ENCODE assay signal across 27 cellular contexts in genomic region chr13:109476001-109476400, GRCh38.
"Had no signal": no experiment of that assay in that cellular context is flagged by ENCODE, and none has a peak within 500 bp of the region (broad histone marks: within the 10 kb centered on the region; RNA-seq: fewer than 3 reads in every experiment).

No MANE protein-coding gene starts in this region.

- H3K9me3 ChIP-seq: esophagus squamous epithelium, left lung, lower lobe of right lung, thoracic aorta, vagina had no signal

- H3K4me3 ChIP-seq: esophagus squamous epithelium, left lung, lower lobe of right lung, skin epidermis, thoracic aorta, vagina had no signal

- H3K36me3 ChIP-seq: esophagus squamous epithelium, left lung, lower lobe of right lung, thoracic aorta, vagina had no signal

- H3K4me1 ChIP-seq: esophagus squamous epithelium, left lung, lower lobe of right lung, vagina had no signal

- ATAC-seq: activated CD8-positive, alpha-beta T cell treated with anti-CD3 and anti-CD28 coated beads for 36 hours; activated T-cell treated with anti-CD3 and anti-CD28 coated beads, Interleukin-2, amount 50 U/mL, for 4 hours; activated T-helper 17 cell treated with anti-CD3 and anti-CD28 coated beads, Interleukin-2, amount 50 U/mL, for 72 hours; left lung; lower lobe of right lung; naive thymus-derived CD8-positive, alpha-beta T cell; sciatic nerve; stimulated activated naive CD8-positive, alpha-beta T cell treated with anti-CD3 and anti-CD28 coated beads, Interleukin-15, Interleukin-2, amounts not matched to agents 100 U/mL and 50 U/mL, for 24 hours had no signal

- H3K4me3 Mint-ChIP-seq: activated B cell treated with CpG ODN at 0.5 μM for 24 hours; activated CD8-positive, alpha-beta T cell treated with anti-CD3 and anti-CD28 coated beads for 36 hours; activated T-cell treated with anti-CD3 and anti-CD28 coated beads, Interleukin-2, amount 50 U/mL, for 4 hours; activated T-helper 17 cell treated with anti-CD3 and anti-CD28 coated beads, Interleukin-2, amount 50 U/mL, for 72 hours; endodermal cell; naive thymus-derived CD8-positive, alpha-beta T cell; T-helper 2 cell treated with Interferon-gamma antibody and Interleukin-4, amounts not matched to agents 5 μg/mL and 100 μg/mL, for 36 hours; type B pancreatic cell had no signal

- H3K9me3 Mint-ChIP-seq: activated B cell treated with CpG ODN at 0.5 μM for 24 hours; activated CD8-positive, alpha-beta T cell treated with anti-CD3 and anti-CD28 coated beads for 36 hours; activated T-cell treated with anti-CD3 and anti-CD28 coated beads, Interleukin-2, amount 50 U/mL, for 4 hours; activated T-helper 17 cell treated with anti-CD3 and anti-CD28 coated beads, Interleukin-2, amount 50 U/mL, for 72 hours; endodermal cell; naive thymus-derived CD8-positive, alpha-beta T cell; T-helper 2 cell treated with Interferon-gamma antibody and Interleukin-4, amounts not matched to agents 5 μg/mL and 100 μg/mL, for 36 hours; type B pancreatic cell had no signal

- H3K27me3 Mint-ChIP-seq: activated B cell treated with CpG ODN at 0.5 μM for 24 hours; activated CD8-positive, alpha-beta T cell treated with anti-CD3 and anti-CD28 coated beads for 36 hours; type B pancreatic cell had no signal

- H3K4me1 Mint-ChIP-seq: activated B cell treated with CpG ODN at 0.5 μM for 24 hours; activated T-helper 17 cell treated with anti-CD3 and anti-CD28 coated beads, Interleukin-2, amount 50 U/mL, for 72 hours; endodermal cell had no signal

- H3K27me3 ChIP-seq: esophagus squamous epithelium, left lung, vagina had no signal

- H3K36me3 Mint-ChIP-seq: naive thymus-derived CD8-positive, alpha-beta T cell; type B pancreatic cell had no signal

- DNase-seq: activated B cell treated with CpG ODN at 0.5 μM for 24 hours; activated CD4-positive, alpha-beta T cell treated with anti-CD3 and anti-CD28 coated beads, Interleukin-2, amount 50 U/mL, for 1 hour; activated CD8-positive, alpha-beta T cell treated with anti-CD3 and anti-CD28 coated beads for 36 hours; activated gamma-delta T cell treated with Interleukin-2 at 50 U/mL for 16 hours; activated naive CD4-positive, alpha-beta T cell treated with anti-CD3 and anti-CD28 coated beads, Interleukin-2, amount 50 U/mL, for 16 hours; activated T-cell treated with anti-CD3 and anti-CD28 coated beads, Interleukin-2, amount 50 U/mL, for 4 hours; amygdala; caudate nucleus; endodermal cell; esophagus squamous epithelium; foreskin melanocyte; islet precursor cell; left lung; lower lobe of right lung; mesenchymal stem cell; naive thymus-derived CD8-positive, alpha-beta T cell; stimulated activated CD4-positive, alpha-beta T cell treated with anti-CD3 and anti-CD28 coated beads, Interleukin-12 subunit alpha, Interleukin-12 subunit beta, amount 100 ng/mL, for 4 hours; stimulated activated CD4-positive, alpha-beta T cell treated with anti-CD3 and anti-CD28 coated beads, Interleukin-4, amount 100 ng/mL, for 1 hour; stimulated activated naive CD8-positive, alpha-beta T cell treated with anti-CD3 and anti-CD28 coated beads, Interleukin-15, Interleukin-2, amounts not matched to agents 100 U/mL and 50 U/mL, for 24 hours; T-helper 1 cell had no signal

- H3K27ac ChIP-seq: esophagus squamous epithelium, left lung, lower lobe of right lung, skin epidermis, thoracic aorta, vagina had no signal

- H3K27ac Mint-ChIP-seq: activated B cell treated with CpG ODN at 0.5 μM for 24 hours; activated CD8-positive, alpha-beta T cell treated with anti-CD3 and anti-CD28 coated beads for 36 hours; activated T-helper 17 cell treated with anti-CD3 and anti-CD28 coated beads, Interleukin-2, amount 50 U/mL, for 72 hours; endodermal cell; naive thymus-derived CD8-positive, alpha-beta T cell; T-helper 2 cell treated with Interferon-gamma antibody and Interleukin-4, amounts not matched to agents 5 μg/mL and 100 μg/mL, for 36 hours; type B pancreatic cell had no signal
